ENCODE assay signal across 17 cellular contexts in genomic region chr13:108947551-108948030, GRCh38.
A peak's percentile ranks its signal among the peaks of the same experiment; 100 is the strongest.
DNase-seq lines count a peak whose midpoint lies in the region; ATAC-seq and TF ChIP-seq lines count a peak whose summit lies in the region.
"Had no signal": no experiment of that assay in that cellular context is flagged by ENCODE, and none has a peak within 500 bp of the region (broad histone marks: within the 10 kb centered on the region; RNA-seq: fewer than 3 reads in every experiment).

No MANE protein-coding gene starts in this region.

- H3K27me3 Mint-ChIP-seq in progenitor cell of endocrine pancreas (no peaks in the 10 kb centered on the region), GM23338 (ENCODE audit: insufficient read depth, low read depth, poor library complexity) (no peaks in the 10 kb centered on the region), Calu3 (ENCODE audit: unreplicated experiment) (no peaks in the 10 kb centered on the region)
- H3K27me3 Mint-ChIP-seq: central memory CD8-positive, alpha-beta T cell had no signal

- 35% methylated on average over 8 of the region's 8 CpGs for WGBS in SK-N-SH (ENCODE audit: low lambda C conversion rate)

- peak overlapping the region; percentile 38; the same call in 1 of the 2 replicates for H3K4me2 ChIP-seq in SK-N-SH
- H3K4me2 ChIP-seq in GM23338: no peak overlapping the region

- ATAC-seq in GM23338 (no peak), GM19023 (IDR thresholded peaks at IDR 0.05; ENCODE audit: unreplicated experiment) (no peak)

- CTCF ChIA-PET in SK-N-SH (lab: Yijun Ruan, JAX): no interaction called here
- CTCF ChIA-PET in Calu3 (lab: Charles Lee): no interaction called here

- POLR2A ChIA-PET in SK-N-SH (lab: Yijun Ruan, JAX): no interaction called here

- no peak for TF ChIP-seq EP300 in SK-N-SH (IDR thresholded peaks at IDR 0.05; ENCODE audit: borderline replicate concordance in 1 of 2, low read depth in 1 of 2, low read length in 1 of 2)

- no peak overlapping the region for H3K4me3 Mint-ChIP-seq in progenitor cell of endocrine pancreas (ENCODE audit: low read depth)
- no peak overlapping the region for H3K4me3 Mint-ChIP-seq in GM23338
- no peak overlapping the region for H3K4me3 Mint-ChIP-seq in Calu3 (ENCODE audit: low read depth, unreplicated experiment)
- H3K4me3 Mint-ChIP-seq: central memory CD8-positive, alpha-beta T cell had no signal

- H3K9me2 ChIP-seq in SK-N-SH (no peaks in the 10 kb centered on the region), GM23338 (ENCODE audit: insufficient read depth) (no peaks in the 10 kb centered on the region)

- H3K4me1 ChIP-seq in SK-N-SH (ENCODE audit: control insufficient read depth in 1 of 2, insufficient read depth in 2 of 2, low read depth in 1 of 2, low read length in 1 of 2): peaks cover 0 to 8% of the 10 kb centered on the region in 2 experiments; a peak in 2 of 4 replicates
- H3K4me1 ChIP-seq in GM23338 (ENCODE audit: insufficient read depth): no peaks in the 10 kb centered on the region

- H2AFZ ChIP-seq in SK-N-SH (ENCODE audit: low read depth) (no peak overlapping the region), GM23338 (no peak overlapping the region)

- no peak for TF ChIP-seq RAD21 in SK-N-SH (IDR thresholded peaks at IDR 0.05; ENCODE audit: low read length)

- H3K36me3 Mint-ChIP-seq in progenitor cell of endocrine pancreas (ENCODE audit: insufficient read depth) (no peaks in the 10 kb centered on the region), GM23338 (ENCODE audit: low read depth) (no peaks in the 10 kb centered on the region), Calu3 (ENCODE audit: insufficient read depth, unreplicated experiment) (no peaks in the 10 kb centered on the region)

- no TSS peak for BruUV-seq in Calu3 (replicated peaks; lab: Mats Ljungman, UMichigan)

- no peaks in the 10 kb centered on the region for H3F3A ChIP-seq in SK-N-SH (replicated peaks; ENCODE audit: insufficient read depth)
- H3F3A ChIP-seq in GM23338 (replicated peaks; ENCODE audit: low read depth): no peaks in the 10 kb centered on the region

- H3K4me1 Mint-ChIP-seq in progenitor cell of endocrine pancreas (ENCODE audit: low read depth) (peaks cover 16% of the 10 kb centered on the region), GM23338 (no peaks in the 10 kb centered on the region), Calu3 (ENCODE audit: low read depth, unreplicated experiment) (peaks cover 7% of the 10 kb centered on the region)
- H3K4me1 Mint-ChIP-seq: central memory CD8-positive, alpha-beta T cell had no signal

- H3K9me3 Mint-ChIP-seq in progenitor cell of endocrine pancreas (ENCODE audit: low read depth): no peaks in the 10 kb centered on the region
- H3K9me3 Mint-ChIP-seq in GM23338: no peaks in the 10 kb centered on the region
- H3K9me3 Mint-ChIP-seq in Calu3 (ENCODE audit: low read depth, unreplicated experiment): no peaks in the 10 kb centered on the region
- H3K9me3 Mint-ChIP-seq: central memory CD8-positive, alpha-beta T cell had no signal

- no peaks in the 10 kb centered on the region for H4K20me1 ChIP-seq in SK-N-SH (ENCODE audit: insufficient read depth)
- H4K20me1 ChIP-seq in GM23338 (replicated peaks; ENCODE audit: insufficient read depth): no peaks in the 10 kb centered on the region

- no peaks in the 10 kb centered on the region for H3K9me3 ChIP-seq in SK-N-SH

- H3K9ac ChIP-seq in SK-N-SH: no peak overlapping the region

- TF ChIP-seq CTCF in AG09309 (IDR thresholded peaks at IDR 0.05; ENCODE audit: control insufficient read depth, insufficient read depth, low read depth, low read length, missing control alignments): no peak
- TF ChIP-seq CTCF in SK-N-SH (IDR thresholded peaks at IDR 0.05): no peak
- no peak for TF ChIP-seq CTCF in progenitor cell of endocrine pancreas (IDR thresholded peaks at IDR 0.05; ENCODE audit: unreplicated experiment)
- TF ChIP-seq CTCF in GM23338 (conservative IDR thresholded peaks at IDR 0.05; ENCODE audit: low read depth in 2 of 2): no peak
- no peak for TF ChIP-seq CTCF in Calu3 (IDR thresholded peaks at IDR 0.05; ENCODE audit: unreplicated experiment)

- H3K36me3 ChIP-seq in SK-N-SH (replicated peaks in 1 of 2; ENCODE audit: control insufficient read depth in 1 of 2, insufficient read depth in 2 of 2, low read length in 1 of 2): no peaks in the 10 kb centered on the region
- no peaks in the 10 kb centered on the region for H3K36me3 ChIP-seq in GM23338 (ENCODE audit: insufficient read depth)

- peak overlapping the region; percentile 34 for H3K27ac Mint-ChIP-seq in progenitor cell of endocrine pancreas
- H3K27ac Mint-ChIP-seq in GM23338: no peak overlapping the region
- H3K27ac Mint-ChIP-seq in Calu3 (ENCODE audit: unreplicated experiment): no peak overlapping the region

- H3K4me3 ChIP-seq in AG09309 (ENCODE audit: control insufficient read depth, low read depth, low read length) (no peak overlapping the region), SK-N-SH (ENCODE audit: low read depth in 2 of 2, low read length in 1 of 2) (no peak overlapping the region), GM23338 (no peak overlapping the region)

- H3K27ac ChIP-seq in SK-N-SH (ENCODE audit: low read depth in 2 of 2, low read length in 1 of 2) (peak overlapping the region; percentile 20 to 53; a peak in 3 of 4 replicates), GM23338 (ENCODE audit: low read depth) (no peak overlapping the region)

- DNase-seq in AG09309 (ENCODE audit: low read depth) (peak; percentile 66), SK-N-SH (no peak), fibroblast of the conjunctiva (ENCODE audit: low read depth) (peak; percentile 83), progenitor cell of endocrine pancreas (ENCODE audit: low spot score, unreplicated experiment) (no peak), GM23338 (ENCODE audit: low spot score) (no peak), GF-D8 (lab: John Stamatoyannopoulos, UW) (no peak), Calu3 (no peak)
- DNase-seq: activated CD4-positive, CD25-positive, alpha-beta regulatory T cell; activated CD8-positive, alpha-beta memory T cell treated with anti-CD3 and anti-CD28 coated beads, Interleukin-2, amount 50 U/mL, for 4 hours; activated naive CD4-positive, alpha-beta T cell treated with anti-CD3 and anti-CD28 coated beads, Interleukin-2, amount 50 U/mL, for 16 hours; C1 segment of cervical spinal cord; mesendoderm; NCI-H1436; NCI-H446 treated with DMSO at 0.1 percent for 48 hours; stimulated activated CD4-positive, alpha-beta T cell treated with anti-CD3 and anti-CD28 coated beads, Interleukin-12 subunit alpha, Interleukin-12 subunit beta, amount 100 ng/mL, for 4 hours had no signal

- no peaks in the 10 kb centered on the region for H3K79me2 ChIP-seq in SK-N-SH (ENCODE audit: insufficient read depth)
- no peaks in the 10 kb centered on the region for H3K79me2 ChIP-seq in GM23338 (replicated peaks; ENCODE audit: insufficient read depth)

- intact Hi-C loops in Calu3 (cut with micrococcal nuclease; ENCODE audit: unreplicated experiment): no loop called here

- no peaks in the 10 kb centered on the region for H3K27me3 ChIP-seq in SK-N-SH (ENCODE audit: insufficient read depth)
- H3K27me3 ChIP-seq in GM23338 (ENCODE audit: insufficient read depth): no peaks in the 10 kb centered on the region

TF ChIP-seq in SK-N-SH, 30 proteins besides CTCF, POLR2A, EP300 and RAD21:
- TF ChIP-seq FOSL2 (IDR thresholded peaks at IDR 0.05; ENCODE audit: borderline replicate concordance, low read depth) (peak; percentile 19; the same call in 1 of the 2 replicates), FOXM1 (IDR thresholded peaks at IDR 0.05; ENCODE audit: low read depth) (no peak), TCF12 (IDR thresholded peaks at IDR 0.05) (peak; percentile 71), SMC3 (IDR thresholded peaks at IDR 0.05; ENCODE audit: low read depth, low read length) (no peak)
TF ChIP-seq in SK-N-SH: peak in this region for 2.

TF ChIP-seq in GM23338, 12 proteins besides CTCF, POLR2A, EP300 and RAD21 (continues in another document):
- no peak for TF ChIP-seq EZH2 (IDR thresholded peaks at IDR 0.05; ENCODE audit: low read depth, unreplicated experiment)

Comparison
In these comparisons a context has a peak if more than half of its experiments do, and no peak if none do; other contexts are left out.
1. DNase-seq: peak in AG09309 (single experiment) and fibroblast of the conjunctiva (single experiment); none in SK-N-SH (single experiment), progenitor cell of endocrine pancreas (single experiment), GM23338 (single experiment), GF-D8 (single experiment) and Calu3 (single experiment).